8 cellular contexts compared by ENCODE assay signal in genomic region chr12:56020437-56021189, GRCh38. TPM values are rescaled to one million over a fixed set of nuclear protein-coding genes. Genes with fewer than 3 reads are reported as not detected.
A peak's percentile ranks its signal among the peaks of the same experiment; 100 is the strongest.
DNase-seq lines count a peak whose midpoint lies in the region; ATAC-seq, FAIRE-seq and TF ChIP-seq lines count a peak whose summit lies in the region.

TSS of gene IKZF4 (plus strand) at chr12:56021043. CDS start at chr12:56021494, 451 bp downstream.

- H3K4me2 ChIP-seq in fibroblast of lung (ENCODE audit: extremely low read depth, insufficient read depth, low read length) (peak within 1 kb of the TSS; percentile 85), PC-9 (no peak within 1 kb of the TSS)

- no peaks in the 10 kb centered on the region for H3K27me3 Mint-ChIP-seq in naive thymus-derived CD8-positive, alpha-beta T cell

- no peak within 1 kb of the TSS for H3K27ac ChIP-seq in HUES6 (ENCODE audit: low read depth, low read length)
- peak within 1 kb of the TSS; percentile 60 for H3K27ac ChIP-seq in WERI-Rb-1
- peak within 1 kb of the TSS; percentile 19 for H3K27ac ChIP-seq in fibroblast of lung (ENCODE audit: insufficient read depth, low read length)
- H3K27ac ChIP-seq in PC-9: no peak within 1 kb of the TSS

- intact Hi-C loops in PC-9 (cut with micrococcal nuclease; ENCODE audit: unreplicated experiment): no loop called here

- H3K4me3 ChIP-seq in HUES6 (ENCODE audit: low read depth, low read length) (peak within 1 kb of the TSS; percentile 55), WERI-Rb-1 (ENCODE audit: low read depth, low read length) (peak within 1 kb of the TSS; percentile 42), fibroblast of lung (replicated peaks in 1 of 4; ENCODE audit: control extremely low read depth in 1 of 4, insufficient read depth in 1 of 4, low read depth in 3 of 4, low read length in 4 of 4) (peak within 1 kb of the TSS in 3 of 4 experiments; percentile 31 to 51 (median 45)), PC-9 (no peak within 1 kb of the TSS)

- TF ChIP-seq CTCF in WERI-Rb-1 (IDR thresholded peaks at IDR 0.05; ENCODE audit: low read depth, low read length): no peak
- TF ChIP-seq CTCF in fibroblast of lung (conservative IDR thresholded peaks at IDR 0.05 in 1 of 2, IDR thresholded peaks at IDR 0.05 in 1 of 2; ENCODE audit: low read depth in 1 of 2, low read length in 2 of 2): no peak
- no peak for TF ChIP-seq CTCF in PC-9 (conservative IDR thresholded peaks at IDR 0.05)

- BruUV-seq in PC-9 (replicated peaks; lab: Mats Ljungman, UMichigan): no TSS peak

- no peaks in the 10 kb centered on the region for H3K9me3 ChIP-seq in HUES6 (ENCODE audit: control insufficient read depth, insufficient read depth, low read depth, low read length)
- H3K9me3 ChIP-seq in WERI-Rb-1 (ENCODE audit: severe bottlenecking): no peaks in the 10 kb centered on the region
- H3K9me3 ChIP-seq in fibroblast of lung (ENCODE audit: control insufficient read depth, insufficient read depth, low read depth, low read length): no peaks in the 10 kb centered on the region
- H3K9me3 ChIP-seq in PC-9 (ENCODE audit: insufficient read depth, low read depth): no peaks in the 10 kb centered on the region

- no peaks in the 10 kb centered on the region for H3F3A ChIP-seq in PC-9 (ENCODE audit: insufficient read depth, low read depth)

- FAIRE-seq in urothelium cell line (lab: Jason Lieb, UNC): no peak

- CTCF ChIA-PET in PC-9 (lab: Charles Lee): no interaction called here

- POLR2A ChIA-PET in naive thymus-derived CD8-positive, alpha-beta T cell (lab: Charles Lee): interaction anchor here (0.6 to 1.2 kb wide), 3 partner anchors 47 to 80 kb away, joined by 3 to 5 read pairs (median 3); partner anchors contain the start of gene RAB5B
- POLR2A ChIA-PET in PC-9 (lab: Charles Lee; ENCODE audit: unreplicated experiment): no interaction called here

- H3K36me3 Mint-ChIP-seq in naive thymus-derived CD8-positive, alpha-beta T cell: peaks cover 0 to 11% (median 0%) of the 10 kb centered on the region in 3 donors

- H3K9ac ChIP-seq in HUES6 (ENCODE audit: low read length) (peak within 1 kb of the TSS; percentile 46), fibroblast of lung (ENCODE audit: insufficient read depth, low read length) (peak within 1 kb of the TSS; percentile 8)

- peak within 1 kb of the TSS; percentile 79 to 96 (median 86) for H3K4me3 Mint-ChIP-seq in naive thymus-derived CD8-positive, alpha-beta T cell

- DNase-seq in WERI-Rb-1: peak; percentile 84
- DNase-seq in fibroblast of lung (ENCODE audit: low read depth in 2 of 2): peak; percentile 36 to 94
- no peak for DNase-seq in naive thymus-derived CD8-positive, alpha-beta T cell
- no peak for DNase-seq in PC-9
- no peak for DNase-seq in urothelium cell line (ENCODE audit: low spot score)
- no peak for DNase-seq in T1000 (lab: John Stamatoyannopoulos, UW)
- no peak for DNase-seq in HT-29 (ENCODE audit: low spot score)

- H3K4me1 Mint-ChIP-seq in naive thymus-derived CD8-positive, alpha-beta T cell: peaks cover 13 to 28% (median 21%) of the 10 kb centered on the region in 4 donors

- no peaks in the 10 kb centered on the region for H3K9me2 ChIP-seq in PC-9 (ENCODE audit: insufficient read depth)

- H3K27ac Mint-ChIP-seq in naive thymus-derived CD8-positive, alpha-beta T cell: peak within 1 kb of the TSS; percentile 70 to 98 (median 91)

- H3K79me2 ChIP-seq in fibroblast of lung (ENCODE audit: control insufficient read depth, insufficient read depth, low read length) (no peaks in the 10 kb centered on the region), PC-9 (ENCODE audit: low read depth) (no peaks in the 10 kb centered on the region)

- H3K36me3 ChIP-seq in HUES6 (ENCODE audit: control insufficient read depth, insufficient read depth, low read length) (peaks cover 11% of the 10 kb centered on the region; the same call in 1 of the 2 replicates), WERI-Rb-1 (peaks cover 6% of the 10 kb centered on the region), fibroblast of lung (ENCODE audit: control insufficient read depth, insufficient read depth, low read length) (no peaks in the 10 kb centered on the region), PC-9 (ENCODE audit: low read depth) (no peaks in the 10 kb centered on the region)

- ATAC-seq in naive thymus-derived CD8-positive, alpha-beta T cell: peak; percentile 36 to 37

- H3K4me1 ChIP-seq in HUES6 (ENCODE audit: control insufficient read depth, insufficient read depth, low read length): peaks cover 27% of the 10 kb centered on the region
- H3K4me1 ChIP-seq in fibroblast of lung (ENCODE audit: control insufficient read depth, extremely low read depth, insufficient read depth, low read length): peaks cover 17% of the 10 kb centered on the region
- H3K4me1 ChIP-seq in PC-9 (replicated peaks; ENCODE audit: insufficient read depth): no peaks in the 10 kb centered on the region

- H2AFZ ChIP-seq in fibroblast of lung (ENCODE audit: low read length) (peak within 1 kb of the TSS; percentile 92), PC-9 (no peak within 1 kb of the TSS)

- no peaks in the 10 kb centered on the region for H3K9me3 Mint-ChIP-seq in naive thymus-derived CD8-positive, alpha-beta T cell

- no peaks in the 10 kb centered on the region for H4K20me1 ChIP-seq in fibroblast of lung (ENCODE audit: control insufficient read depth, extremely low read depth, insufficient read depth, low read length)
- no peaks in the 10 kb centered on the region for H4K20me1 ChIP-seq in PC-9 (ENCODE audit: insufficient read depth)

- H3K27me3 ChIP-seq in HUES6 (ENCODE audit: control insufficient read depth, insufficient read depth, low read length): no peaks in the 10 kb centered on the region
- no peaks in the 10 kb centered on the region for H3K27me3 ChIP-seq in WERI-Rb-1 (ENCODE audit: insufficient read depth, low read depth, severe bottlenecking)
- no peaks in the 10 kb centered on the region for H3K27me3 ChIP-seq in fibroblast of lung (ENCODE audit: control insufficient read depth, insufficient read depth, low read length)
- H3K27me3 ChIP-seq in PC-9 (ENCODE audit: insufficient read depth, low read depth): no peaks in the 10 kb centered on the region

RNA-seq across cellular contexts. Expression of gene IKZF4, which starts in this region (rescaled TPM):
- total RNA-seq in fibroblast of lung: 0.51 and 2.0 TPM in 2 replicates
- polyA plus RNA-seq in fibroblast of lung: 3.2 and 3.7 TPM in 2 replicates
- polyA plus RNA-seq in fibroblast of lung (2012): 3.6 and 4.2 TPM in 2 replicates
- 17.6 and 17.7 TPM in 2 replicates for polyA minus RNA-seq in fibroblast of lung (ENCODE audit: low replicate concordance)
- total RNA-seq in naive thymus-derived CD8-positive, alpha-beta T cell: 1 to 10 TPM; 4.4 to 5.2 TPM
- under 1 TPM; 0.48 to 0.67 (median 0.53) TPM for polyA plus RNA-seq in naive thymus-derived CD8-positive, alpha-beta T cell
- 7.4 and 9.6 TPM in 2 replicates for total RNA-seq in PC-9 (2021)
- 1.1 and 1.9 TPM in 2 replicates for total RNA-seq in HT-29 (2014; rRNA removed; shearing (Covaris generic))

Comparison
In these comparisons a context has a peak if more than half of its experiments do, and no peak if none do; other contexts are left out.
1. H3K27ac ChIP-seq: peak in WERI-Rb-1 (single experiment) and fibroblast of lung (single experiment); none in HUES6 (single experiment) and PC-9 (single experiment).
2. DNase-seq: peak in WERI-Rb-1 (single experiment) and fibroblast of lung (2 of 2); none in naive thymus-derived CD8-positive, alpha-beta T cell (0 of 10), PC-9 (0 of 2), urothelium cell line (single experiment), T1000 (single experiment) and HT-29 (single experiment).